ENCODE assay signal across 12 cellular contexts in the genomic region with DNA sequence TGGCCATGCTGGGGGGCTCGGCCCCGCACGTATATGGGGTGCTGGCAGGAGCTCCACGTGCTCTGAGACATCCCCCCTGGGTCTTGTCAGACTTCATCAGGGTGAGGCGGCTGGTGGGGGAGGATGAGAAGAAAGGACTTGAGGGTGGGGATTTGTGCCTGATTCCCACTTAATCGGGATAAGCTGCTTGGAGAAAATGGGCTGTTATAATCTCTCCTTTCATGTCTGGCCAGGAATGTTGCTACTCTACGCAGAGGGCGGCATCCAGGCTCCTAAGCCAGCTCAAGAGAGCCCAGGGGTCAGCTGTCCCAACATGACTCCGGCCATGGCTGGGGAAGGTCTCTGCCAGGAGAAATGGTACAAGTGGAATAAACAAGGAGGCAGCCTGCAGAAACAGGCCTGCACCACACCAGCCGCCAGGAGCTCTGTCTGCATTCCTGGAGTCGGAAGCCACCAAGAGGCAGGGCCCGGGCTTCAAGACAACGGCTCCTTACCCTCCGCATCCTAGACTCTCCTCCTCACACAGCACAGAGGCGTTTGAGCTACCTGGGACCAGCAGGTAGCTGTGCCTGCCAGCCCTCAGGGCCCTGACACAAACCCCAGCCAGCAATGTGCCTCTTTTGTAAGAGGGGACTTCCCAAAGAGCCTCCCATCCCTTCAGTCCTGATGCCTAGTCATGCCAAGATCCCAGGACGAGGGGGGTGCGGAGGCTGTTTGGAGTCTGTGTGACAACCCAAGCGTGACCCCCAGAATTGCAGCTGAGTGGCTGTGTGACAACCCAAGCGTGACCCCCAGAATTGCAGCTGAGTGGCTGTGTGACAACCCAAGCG.
DNase-seq lines count a peak whose midpoint lies in the region; ATAC-seq and TF ChIP-seq lines count a peak whose summit lies in the region.
"Had no signal": no experiment of that assay in that cellular context is flagged by ENCODE, and none has a peak within 500 bp of the region (broad histone marks: within the 10 kb centered on the region; RNA-seq: fewer than 3 reads in every experiment).

No MANE protein-coding gene starts in this region.

- H3K4me3 ChIP-seq in SK-N-SH (ENCODE audit: low read depth in 2 of 2, low read length in 1 of 2) (no peak overlapping the region), gastroesophageal sphincter (peak overlapping the region in 1 of 2 donors; percentile 24), psoas muscle (no peak overlapping the region), aorta (ENCODE audit: low read length in 2 of 2) (no peak overlapping the region)

- DNase-seq in SK-N-SH: peak; percentile 14
- peak; percentile 46 to 72 for DNase-seq in psoas muscle
- DNase-seq in aorta: peak in 1 of 2 donors; percentile 67
- no peak for DNase-seq in midbrain (lab: John Stamatoyannopoulos, UW)
- DNase-seq in DMS53 (lab: John Stamatoyannopoulos, UW): no peak
- DNase-seq: H9, hippocampal formation, Kasumi-1 had no signal

- H3K4me2 ChIP-seq in SK-N-SH: no peak overlapping the region

- H3K27ac ChIP-seq in SK-N-SH (ENCODE audit: low read depth in 2 of 2, low read length in 1 of 2) (no peak overlapping the region), gastroesophageal sphincter (peak overlapping the region; percentile 65 to 85 (median 77)), psoas muscle (peak overlapping the region; percentile 30), aorta (ENCODE audit: low read depth in 1 of 2, low read length in 2 of 2) (no peak overlapping the region)
- H3K27ac ChIP-seq: HL-60 had no signal

- no peaks in the 10 kb centered on the region for H3K27me3 ChIP-seq in SK-N-SH (ENCODE audit: insufficient read depth)
- H3K27me3 ChIP-seq in gastroesophageal sphincter: peaks cover 8% of the 10 kb centered on the region
- peaks cover 0 to 34% (median 4%) of the 10 kb centered on the region in 3 donors for H3K27me3 ChIP-seq in psoas muscle (ENCODE audit: insufficient read depth in 3 of 3, low read length in 2 of 3)
- H3K27me3 ChIP-seq in aorta (ENCODE audit: control insufficient read depth in 1 of 2, insufficient read depth in 2 of 2, low read length in 1 of 2): no peaks in the 10 kb centered on the region

- intact Hi-C loops in psoas muscle (cut with DNase I): no loop called here
- intact Hi-C loops in aorta (cut with DNase I): no loop called here

- CTCF ChIA-PET in SK-N-SH (lab: Yijun Ruan, JAX): interaction anchor here (0.8 to 1.1 kb wide), 2 partner anchors 10 to 195 kb away, joined by 3 to 5 read pairs; a partner anchor contains a TSS

- no peak overlapping the region for H2AFZ ChIP-seq in SK-N-SH (ENCODE audit: low read depth)

- ATAC-seq in SK-N-SH treated with all-trans-retinoic acid at 6 μM for 48 hours: no peak
- ATAC-seq in gastroesophageal sphincter: peak; percentile 2
- ATAC-seq in psoas muscle: peak in 2 of 4 donors; percentile 12 to 32
- peak; percentile 34 for ATAC-seq in aorta (ENCODE audit: low FRiP score)
- ATAC-seq in GM18520 (IDR thresholded peaks at IDR 0.05; ENCODE audit: unreplicated experiment): no peak

- no peak for TF ChIP-seq RAD21 in SK-N-SH (IDR thresholded peaks at IDR 0.05; ENCODE audit: low read length)

- H3K9ac ChIP-seq in SK-N-SH: no peak overlapping the region

- H3K4me1 ChIP-seq in SK-N-SH (ENCODE audit: control insufficient read depth in 1 of 2, insufficient read depth in 2 of 2, low read depth in 1 of 2, low read length in 1 of 2) (peaks cover 0 to 9% of the 10 kb centered on the region in 2 experiments; a peak in 1 of 4 replicates), gastroesophageal sphincter (peaks cover 0 to 52% (median 0%) of the 10 kb centered on the region in 3 donors), psoas muscle (no peaks in the 10 kb centered on the region), aorta (ENCODE audit: control insufficient read depth in 1 of 2, insufficient read depth in 2 of 2, low read length in 2 of 2) (no peaks in the 10 kb centered on the region)

- H3F3A ChIP-seq in SK-N-SH (replicated peaks; ENCODE audit: insufficient read depth): no peaks in the 10 kb centered on the region

- no peaks in the 10 kb centered on the region for H3K9me2 ChIP-seq in SK-N-SH

- H4K20me1 ChIP-seq in SK-N-SH (ENCODE audit: insufficient read depth): no peaks in the 10 kb centered on the region

- WGBS in SK-N-SH (ENCODE audit: low lambda C conversion rate): 71% methylated on average over 16 of the region's 20 CpGs
- 60 to 80% methylated on average over 3 of the region's 20 CpGs for WGBS in gastroesophageal sphincter (ENCODE audit: low coverage in 1 of 2), 2 donors
- 36 to 49% (median 42%) methylated on average over 19 to 20 of the region's 20 CpGs for WGBS in psoas muscle, 3 donors
- 85 to 86% methylated on average over 20 of the region's 20 CpGs for WGBS in aorta, 2 donors

- H3K9me3 ChIP-seq in SK-N-SH (no peaks in the 10 kb centered on the region), gastroesophageal sphincter (no peaks in the 10 kb centered on the region), psoas muscle (no peaks in the 10 kb centered on the region), aorta (ENCODE audit: control insufficient read depth, low read length) (no peaks in the 10 kb centered on the region)

- POLR2A ChIA-PET in SK-N-SH (lab: Yijun Ruan, JAX): no interaction called here

- H3K36me3 ChIP-seq in SK-N-SH (replicated peaks in 1 of 2; ENCODE audit: control insufficient read depth in 1 of 2, insufficient read depth in 2 of 2, low read length in 1 of 2): no peaks in the 10 kb centered on the region
- no peaks in the 10 kb centered on the region for H3K36me3 ChIP-seq in gastroesophageal sphincter
- H3K36me3 ChIP-seq in psoas muscle (ENCODE audit: insufficient read depth in 1 of 2, low read depth in 1 of 2): no peaks in the 10 kb centered on the region
- no peaks in the 10 kb centered on the region for H3K36me3 ChIP-seq in aorta (ENCODE audit: control insufficient read depth in 1 of 2, insufficient read depth in 2 of 2, low read length in 1 of 2)

- TF ChIP-seq EP300 in SK-N-SH (IDR thresholded peaks at IDR 0.05; ENCODE audit: borderline replicate concordance in 1 of 2, low read depth in 1 of 2, low read length in 1 of 2) (no peak), gastroesophageal sphincter (IDR thresholded peaks at IDR 0.05) (no peak)

- no peak for TF ChIP-seq POLR2A in gastroesophageal sphincter (IDR thresholded peaks at IDR 0.05)

- TF ChIP-seq CTCF in SK-N-SH (IDR thresholded peaks at IDR 0.05) (no peak), gastroesophageal sphincter (IDR thresholded peaks at IDR 0.05) (no peak), psoas muscle (IDR thresholded peaks at IDR 0.05) (no peak)

- H3K79me2 ChIP-seq in SK-N-SH (ENCODE audit: insufficient read depth): no peaks in the 10 kb centered on the region

TF ChIP-seq in SK-N-SH, 30 proteins besides CTCF, POLR2A, EP300 and RAD21:
- TF ChIP-seq, protein P1, sequence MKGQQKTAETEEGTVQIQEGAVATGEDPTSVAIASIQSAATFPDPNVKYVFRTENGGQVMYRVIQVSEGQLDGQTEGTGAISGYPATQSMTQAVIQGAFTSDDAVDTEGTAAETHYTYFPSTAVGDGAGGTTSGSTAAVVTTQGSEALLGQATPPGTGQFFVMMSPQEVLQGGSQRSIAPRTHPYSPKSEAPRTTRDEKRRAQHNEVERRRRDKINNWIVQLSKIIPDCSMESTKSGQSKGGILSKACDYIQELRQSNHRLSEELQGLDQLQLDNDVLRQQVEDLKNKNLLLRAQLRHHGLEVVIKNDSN (IDR thresholded peaks at IDR 0.05; ENCODE audit: borderline replicate concordance, low read depth): no peak
- TF ChIP-seq RFX5 (IDR thresholded peaks at IDR 0.05; ENCODE audit: low read length): no peak
- TF ChIP-seq RCOR1 (IDR thresholded peaks at IDR 0.05; ENCODE audit: low read length): no peak
- TF ChIP-seq FOSL2 (IDR thresholded peaks at IDR 0.05; ENCODE audit: borderline replicate concordance, low read depth): no peak
- no peak for TF ChIP-seq RXRA (IDR thresholded peaks at IDR 0.05; ENCODE audit: borderline replicate concordance, low read depth)
- no peak for TF ChIP-seq GABPA (IDR thresholded peaks at IDR 0.05; ENCODE audit: low read depth)
- no peak for TF ChIP-seq FOXM1 (IDR thresholded peaks at IDR 0.05; ENCODE audit: low read depth)
- TF ChIP-seq FOXJ3 (CRISPR knock-in tag; IDR thresholded peaks at IDR 0.05): no peak

TF ChIP-seq in SK-N-SH treated with all-trans-retinoic acid at 6 μM for 48 hours, 23 proteins besides CTCF, POLR2A, EP300 and RAD21:
- TF ChIP-seq ZC3H10 (CRISPR knock-in tag; IDR thresholded peaks at IDR 0.05) (no peak), TCF4 (CRISPR knock-in tag; IDR thresholded peaks at IDR 0.05; ENCODE audit: borderline replicate concordance) (no peak), ZFP30 (CRISPR knock-in tag; IDR thresholded peaks at IDR 0.05) (no peak), ZFP3 (CRISPR knock-in tag; IDR thresholded peaks at IDR 0.05) (no peak)

Comparison
In these comparisons a context has a peak if more than half of its experiments do, and no peak if none do; other contexts are left out.
1. DNase-seq: peak in SK-N-SH (single experiment) and psoas muscle (2 of 2); none in midbrain (single experiment) and DMS53 (single experiment).
2. H3K27ac ChIP-seq: peak in gastroesophageal sphincter (4 of 4) and psoas muscle (single experiment); none in SK-N-SH (0 of 2) and aorta (0 of 2).
3. ATAC-seq: peak in gastroesophageal sphincter (single experiment) and aorta (single experiment); none in SK-N-SH treated with all-trans-retinoic acid at 6 μM for 48 hours (single experiment) and GM18520 (single experiment).